ENCODE assay signal across 1 cellular context in genomic region chr19:10604460-10604980, GRCh38.
TF ChIP-seq lines count a peak whose summit lies in the region.

No MANE protein-coding gene starts in this region.

TF ChIP-seq in HEK293, 187 proteins besides CTCF, POLR2A, EP300 and RAD21 (continued from another document):
- no peak for TF ChIP-seq ZNF26 (tag by site-specific recombination; IDR thresholded peaks at IDR 0.05)
- TF ChIP-seq ZNF792 (tag by site-specific recombination; IDR thresholded peaks at IDR 0.05), result no peak
- TF ChIP-seq HOXC10 (CRISPR knock-in tag; IDR thresholded peaks at IDR 0.05), result no peak
